11 cellular contexts compared by ENCODE assay signal in genomic region chr15:80804970-80805495, GRCh38. TPM values are rescaled to one million over a fixed set of nuclear protein-coding genes. Genes with fewer than 3 reads are reported as not detected.
A peak's percentile ranks its signal among the peaks of the same experiment; 100 is the strongest.
DNase-seq lines count a peak whose midpoint lies in the region; ATAC-seq and TF ChIP-seq lines count a peak whose summit lies in the region.
"Had no signal": no experiment of that assay in that cellular context is flagged by ENCODE, and none has a peak within 500 bp of the region (broad histone marks: within the 10 kb centered on the region; RNA-seq: fewer than 3 reads in every experiment).

No MANE protein-coding gene starts in this region.

- no peak for TF ChIP-seq CTCF in mesothelial cell of epicardium (IDR thresholded peaks at IDR 0.05; ENCODE audit: unreplicated experiment)
- no peak for TF ChIP-seq CTCF in psoas muscle (IDR thresholded peaks at IDR 0.05)

- peaks cover 11% of the 10 kb centered on the region for H3K9me3 Mint-ChIP-seq in T-helper 1 cell treated with Interleukin-12 subunit alpha and Interleukin-12 subunit beta and Interleukin-4 antibody, amounts not matched to agents 30 μg/mL and 1 μg/mL, for 36 hours
- H3K9me3 Mint-ChIP-seq in mesothelial cell of epicardium = no peaks in the 10 kb centered on the region

- H3K36me3 ChIP-seq in psoas muscle (ENCODE audit: insufficient read depth in 1 of 2, low read depth in 1 of 2) = no peaks in the 10 kb centered on the region

- peak overlapping the region; percentile 40 for H3K4me3 Mint-ChIP-seq in T-helper 1 cell treated with Interleukin-12 subunit alpha and Interleukin-12 subunit beta and Interleukin-4 antibody, amounts not matched to agents 30 μg/mL and 1 μg/mL, for 36 hours
- no peak overlapping the region for H3K4me3 Mint-ChIP-seq in mesothelial cell of epicardium

- H3K27me3 ChIP-seq in psoas muscle (ENCODE audit: insufficient read depth in 3 of 3, low read length in 2 of 3) = no peaks in the 10 kb centered on the region

- no peak overlapping the region for H3K27ac ChIP-seq in psoas muscle

- no peak overlapping the region for H3K27ac Mint-ChIP-seq in T-helper 1 cell treated with Interleukin-12 subunit alpha and Interleukin-12 subunit beta and Interleukin-4 antibody, amounts not matched to agents 30 μg/mL and 1 μg/mL, for 36 hours
- H3K27ac Mint-ChIP-seq in mesothelial cell of epicardium = peak overlapping the region; percentile 13

- no peaks in the 10 kb centered on the region for H3K36me3 Mint-ChIP-seq in T-helper 1 cell treated with Interleukin-12 subunit alpha and Interleukin-12 subunit beta and Interleukin-4 antibody, amounts not matched to agents 30 μg/mL and 1 μg/mL, for 36 hours (ENCODE audit: low read depth)
- no peaks in the 10 kb centered on the region for H3K36me3 Mint-ChIP-seq in mesothelial cell of epicardium

- WGBS in psoas muscle, 3 donors = 61 to 67% (median 64%) methylated on average over 10 of the region's 10 CpGs

- peaks cover 22% of the 10 kb centered on the region for H3K4me1 Mint-ChIP-seq in T-helper 1 cell treated with Interleukin-12 subunit alpha and Interleukin-12 subunit beta and Interleukin-4 antibody, amounts not matched to agents 30 μg/mL and 1 μg/mL, for 36 hours (ENCODE audit: low read depth)
- H3K4me1 Mint-ChIP-seq in mesothelial cell of epicardium = peaks cover 11% of the 10 kb centered on the region

- H3K9me3 ChIP-seq in psoas muscle = no peaks in the 10 kb centered on the region

- DNase-seq in NCI-H1105 treated with DMSO at 0.1 percent for 48 hours (lab: John Stamatoyannopoulos, UW) (peak; percentile 54), NCI-H1105 (lab: John Stamatoyannopoulos, UW) (no peak), NCI-H1436 treated with DMSO at 0.1 percent for 48 hours (lab: John Stamatoyannopoulos, UW) (peak; percentile 34), mesothelial cell of epicardium (ENCODE audit: low spot score in 2 of 2, unreplicated experiment in 2 of 2) (no peak), psoas muscle (no peak), posterior vena cava (ENCODE audit: low spot score) (no peak)
- DNase-seq: activated gamma-delta T cell, NCI-H226 had no signal

- peaks cover 13% of the 10 kb centered on the region for H3K27me3 Mint-ChIP-seq in T-helper 1 cell treated with Interleukin-12 subunit alpha and Interleukin-12 subunit beta and Interleukin-4 antibody, amounts not matched to agents 30 μg/mL and 1 μg/mL, for 36 hours (ENCODE audit: low read depth)
- H3K27me3 Mint-ChIP-seq in mesothelial cell of epicardium (ENCODE audit: low read depth) = peaks cover 56% of the 10 kb centered on the region

- no peak overlapping the region for H3K4me3 ChIP-seq in psoas muscle

- no peak for ATAC-seq in GM21737 (IDR thresholded peaks at IDR 0.05; ENCODE audit: unreplicated experiment)
- no peak for ATAC-seq in psoas muscle

- intact Hi-C loops in psoas muscle (cut with DNase I) = no loop called here
- intact Hi-C loops in posterior vena cava (cut with DNase I) = no loop called here

- no peaks in the 10 kb centered on the region for H3K4me1 ChIP-seq in psoas muscle

RNA-seq across cellular contexts. Expression of gene CEMIP, which starts 25.9 kb away (rescaled TPM):
- 0.70 to 1.2 TPM (median 0.83 TPM) in 3 replicates for total RNA-seq in mesothelial cell of epicardium
- total RNA-seq in psoas muscle = under 1 TPM; 0.04 to 0.96 (median 0.41) TPM
- polyA plus RNA-seq in psoas muscle = under 1 TPM; under 0.01 to 0.04 (median 0.01) TPM
- under 1 TPM; 0.14 to 0.62 TPM for total RNA-seq in posterior vena cava
- total RNA-seq: G401 had no signal

Comparison
In these comparisons a context has a peak if more than half of its experiments do, and no peak if none do; other contexts are left out.
1. DNase-seq: peak in NCI-H1105 treated with DMSO at 0.1 percent for 48 hours (single experiment) and NCI-H1436 treated with DMSO at 0.1 percent for 48 hours (single experiment); none in NCI-H1105 (single experiment), mesothelial cell of epicardium (0 of 2), psoas muscle (0 of 2) and posterior vena cava (single experiment).